35 cellular contexts compared by ENCODE assay signal in genomic region chr11:13525257-13525656, GRCh38. TPM values are rescaled to one million over a fixed set of nuclear protein-coding genes. Genes with fewer than 3 reads are reported as not detected.
"Had no signal": no experiment of that assay in that cellular context is flagged by ENCODE, and none has a peak within 500 bp of the region (broad histone marks: within the 10 kb centered on the region; RNA-seq: fewer than 3 reads in every experiment).

No MANE protein-coding gene starts in this region.

- ATAC-seq: naive thymus-derived CD8-positive, alpha-beta T cell; natural killer cell treated with Interleukin-12 subunit alpha and Interleukin-12 subunit beta and Interleukin-15 and Interleukin-18, amount 100 ng/mL, for 72 hours; pancreas; psoas muscle; right cardiac atrium; sciatic nerve; stimulated activated memory B cell treated with anti-CD40 and anti-IgM and Interleukin-4, amounts not matched to agents 10 μg/mL and 1 μg/mL and 100 μg/mL, for 72 hours; stimulated activated naive CD8-positive, alpha-beta T cell treated with anti-CD3 and anti-CD28 coated beads, Interleukin-15, amount 100 ng/mL, for 72 hours; stimulated activated naive CD8-positive, alpha-beta T cell treated with anti-CD3 and anti-CD28 coated beads, Interleukin-15, Interleukin-2, amounts not matched to agents 100 U/mL and 50 U/mL, for 24 hours; upper lobe of right lung had no signal

- FAIRE-seq: pancreas had no signal

- H3K36me3 ChIP-seq: neutrophil, pancreas, spleen, suprapubic skin, tibial artery, transverse colon, upper lobe of right lung, uterus had no signal

- DNase-seq: naive thymus-derived CD8-positive, alpha-beta T cell; nephron progenitor cell; nucleus accumbens; pancreas; posterior cingulate gyrus; psoas muscle; right cardiac atrium; spleen; stimulated activated CD4-positive, alpha-beta T cell treated with anti-CD3 and anti-CD28 coated beads, Interleukin-12 subunit alpha, Interleukin-12 subunit beta, amount 100 ng/mL, for 4 hours; stimulated activated CD4-positive, alpha-beta T cell treated with anti-CD3 and anti-CD28 coated beads, Interleukin-1b, Interleukin-23, amount 100 ng/mL, for 48 hours; stimulated activated CD4-positive, alpha-beta T cell treated with anti-CD3 and anti-CD28 coated beads, Interleukin-4, amount 100 ng/mL, for 1 hour; stimulated activated CD4-positive, alpha-beta T cell treated with anti-CD3 and anti-CD28 coated beads, Interleukin-4, amount 100 ng/mL, for 4 hours; stimulated activated CD8-positive, alpha-beta memory T cell treated with anti-CD3 and anti-CD28 coated beads, Interleukin-4, amount 100 ng/mL, for 48 hours; stimulated activated naive CD4-positive, alpha-beta T cell; stimulated activated naive CD8-positive, alpha-beta T cell treated with anti-CD3 and anti-CD28 coated beads, Interleukin-15, amount 100 ng/mL, for 72 hours; stimulated activated naive CD8-positive, alpha-beta T cell treated with anti-CD3 and anti-CD28 coated beads, Interleukin-15, Interleukin-2, amounts not matched to agents 100 U/mL and 50 U/mL, for 24 hours; substantia nigra; testis; tibial artery; transverse colon; upper lobe of right lung; uterus had no signal

- H3K9me3 ChIP-seq: neutrophil, pancreas, suprapubic skin, testis, tibial artery, transverse colon, upper lobe of right lung, uterus had no signal

- H3K27me3 ChIP-seq: pancreas, suprapubic skin, testis, tibial artery, transverse colon, upper lobe of right lung, uterus had no signal

- H3K4me2 ChIP-seq: smooth muscle cell had no signal

- H3K27ac ChIP-seq: neutrophil, pancreas, psoas muscle, skin epidermis, spleen, suprapubic skin, testis, tibial artery, transverse colon, upper lobe of right lung, uterus had no signal

- H3K4me1 ChIP-seq: pancreas, psoas muscle, spleen, suprapubic skin, testis, tibial artery, transverse colon, upper lobe of right lung, uterus had no signal

- H3K4me3 ChIP-seq: pancreas, psoas muscle, skin epidermis, smooth muscle cell, spleen, suprapubic skin, testis, tibial artery, transverse colon, upper lobe of right lung, uterus had no signal

RNA-seq across cellular contexts. Expression of gene PTH, which starts 29.5 kb away (rescaled TPM):
- total RNA-seq: naive thymus-derived CD8-positive, alpha-beta T cell; natural killer cell treated with Interleukin-12 subunit alpha and Interleukin-12 subunit beta and Interleukin-15 and Interleukin-18, amount 100 ng/mL, for 72 hours; neural crest cell; omental fat pad; osteocyte; progenitor cell of endocrine pancreas; psoas muscle; renal cortical epithelial cell; right cardiac atrium; sciatic nerve; smooth muscle cell; spleen; suprapubic skin; testis; transverse colon; upper lobe of right lung; urinary bladder; uterus had no signal
- polyA plus RNA-seq: naive thymus-derived CD8-positive, alpha-beta T cell; pancreas; psoas muscle; right cardiac atrium; smooth muscle cell; spleen; urinary bladder had no signal
